Comparison of ENCODE assay signal across 16 cellular contexts in genomic region chr1:102595106-102595505, GRCh38.
"Had no signal": no experiment of that assay in that cellular context is flagged by ENCODE, and none has a peak within 500 bp of the region (broad histone marks: within the 10 kb centered on the region; RNA-seq: fewer than 3 reads in every experiment).

No MANE protein-coding gene starts in this region.

- H3K36me3 ChIP-seq: heart right ventricle, lower lobe of right lung had no signal

- H3K27me3 ChIP-seq: heart right ventricle, testis had no signal

- H3K4me3 ChIP-seq: heart right ventricle, lower lobe of right lung, testis had no signal

- FAIRE-seq: kidney, TTC549 had no signal

- H3K9me3 ChIP-seq: lower lobe of right lung, testis had no signal

- H3K4me1 ChIP-seq: heart right ventricle, lower lobe of right lung, testis had no signal

- H3K27ac ChIP-seq: heart right ventricle, lower lobe of right lung, testis had no signal

- DNase-seq: activated CD4-positive, alpha-beta T cell treated with anti-CD3 and anti-CD28 coated beads for 1 hour; activated T-cell treated with anti-CD3 and anti-CD28 coated beads, Interleukin-2, amount 50 U/mL, for 1 hour; cerebellar nuclear complex; cortex of kidney; endodermal cell; heart right ventricle; kidney; lower lobe of right lung; naive thymus-derived CD4-positive, alpha-beta T cell; posterior cingulate gyrus; stimulated activated CD4-positive, alpha-beta T cell treated with anti-CD3 and anti-CD28 coated beads, Interleukin-2, amount 100 ng/mL, for 48 hours; stimulated activated CD8-positive, alpha-beta memory T cell treated with anti-CD3 and anti-CD28 coated beads, Interleukin-4, amount 100 ng/mL, for 48 hours; stimulated activated naive CD4-positive, alpha-beta T cell; T-helper 1 cell; testis had no signal
